ENCODE assay signal across 9 cellular contexts in the genomic region with DNA sequence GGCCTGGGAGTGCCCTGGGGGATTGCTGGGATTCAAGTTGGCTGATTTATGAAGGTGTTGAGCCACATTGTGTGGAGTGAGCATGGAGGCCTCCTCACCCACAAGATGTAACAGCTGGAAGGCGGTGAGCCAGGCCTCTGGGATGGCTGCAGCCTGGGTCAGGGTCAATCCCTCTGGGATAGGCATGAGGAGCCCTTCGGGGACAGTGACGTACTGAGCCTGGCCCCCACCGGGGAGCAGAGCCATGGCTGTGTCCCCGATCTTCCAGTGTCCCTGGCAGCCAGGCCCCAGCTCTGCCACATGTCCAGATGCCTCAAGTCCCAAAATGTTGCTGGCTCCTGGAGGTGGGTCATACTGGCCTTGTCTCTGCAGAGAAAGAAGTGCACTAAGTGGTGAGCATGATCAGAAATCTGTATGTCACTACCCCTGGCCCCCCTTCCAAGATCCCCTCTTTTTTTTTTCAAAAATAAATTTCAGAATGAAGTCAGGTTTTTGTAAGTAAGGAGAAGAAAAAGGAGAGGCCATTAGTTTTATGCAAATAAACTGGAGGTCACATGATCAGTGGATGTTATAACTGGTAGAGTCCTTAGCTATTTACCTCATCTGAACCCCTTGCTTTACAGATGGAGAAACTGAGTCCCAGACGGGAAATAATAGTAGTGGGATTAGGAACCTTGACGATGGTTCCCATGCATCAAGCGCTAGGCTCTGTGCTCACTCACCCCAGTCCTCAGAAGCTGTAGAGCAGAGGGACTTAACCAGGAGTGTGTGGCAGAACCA. TPM values are rescaled to one million over a fixed set of nuclear protein-coding genes. Genes with fewer than 3 reads are reported as not detected.
DNase-seq lines count a peak whose midpoint lies in the region; ATAC-seq and TF ChIP-seq lines count a peak whose summit lies in the region.
"Had no signal": no experiment of that assay in that cellular context is flagged by ENCODE, and none has a peak within 500 bp of the region (broad histone marks: within the 10 kb centered on the region; RNA-seq: fewer than 3 reads in every experiment).

No MANE protein-coding gene starts in this region.

- H3K27me3 Mint-ChIP-seq in CD8-positive, alpha-beta T cell (ENCODE audit: low read depth) = no peaks in the 10 kb centered on the region
- peaks cover 4% of the 10 kb centered on the region for H3K27me3 Mint-ChIP-seq in endothelial cell (ENCODE audit: unreplicated experiment)
- no peaks in the 10 kb centered on the region for H3K27me3 Mint-ChIP-seq in neural crest cell (ENCODE audit: low read depth)

- no peaks in the 10 kb centered on the region for H3K27me3 ChIP-seq in CD8-positive, alpha-beta T cell (ENCODE audit: insufficient read depth, low read length)
- no peaks in the 10 kb centered on the region for H3K27me3 ChIP-seq in PC-3 (ENCODE audit: low read length)
- no peaks in the 10 kb centered on the region for H3K27me3 ChIP-seq in ovary

- H4K20me1 ChIP-seq in PC-3 (ENCODE audit: low read length) = no peaks in the 10 kb centered on the region

- H3K27ac Mint-ChIP-seq in CD8-positive, alpha-beta T cell = peak overlapping the region; percentile 79
- peak overlapping the region; percentile 84 for H3K27ac Mint-ChIP-seq in endothelial cell (ENCODE audit: unreplicated experiment)
- H3K27ac Mint-ChIP-seq in neural crest cell (ENCODE audit: unreplicated experiment) = peak overlapping the region; percentile 99

- H3K4me1 Mint-ChIP-seq in CD8-positive, alpha-beta T cell (ENCODE audit: low read depth) = peaks cover 14% of the 10 kb centered on the region
- H3K4me1 Mint-ChIP-seq in endothelial cell (ENCODE audit: unreplicated experiment) (peaks cover 14% of the 10 kb centered on the region), neural crest cell (peaks cover 27% of the 10 kb centered on the region)

- H2AFZ ChIP-seq in PC-3 (ENCODE audit: low read length) = peak overlapping the region; percentile 86; the same call in 1 of the 2 replicates

- peak overlapping the region; percentile 78 for H3K4me2 ChIP-seq in PC-3 (ENCODE audit: low read length)

- POLR2A ChIA-PET in CD8-positive, alpha-beta T cell (lab: Charles Lee) = interaction anchor here (1.4 to 2.4 kb wide), 3 partner anchors 36 to 258 kb away, joined by 5 to 12 read pairs (median 7); partner anchors contain the start of genes ATAD2B and WDCP
- POLR2A ChIA-PET in PC-3 (lab: Charles Lee; ENCODE audit: unreplicated experiment) = interaction anchor here (1.8 kb wide), 1 partner anchor 156 kb away, joined by 13 read pairs; the partner anchor contains the start of gene ATAD2B

- H3F3A ChIP-seq in PC-3 (ENCODE audit: low read length, unreplicated experiment) = no peaks in the 10 kb centered on the region

- no peaks in the 10 kb centered on the region for H3K9me3 ChIP-seq in CD8-positive, alpha-beta T cell (ENCODE audit: low read length)
- H3K9me3 ChIP-seq in PC-3 (ENCODE audit: low read length) (no peaks in the 10 kb centered on the region), ovary (no peaks in the 10 kb centered on the region)

- DNase-seq in CD8-positive, alpha-beta T cell = no peak
- DNase-seq in PC-3 (no peak), endothelial cell (ENCODE audit: low spot score) (no peak), neural crest cell (ENCODE audit: low read depth, low spot score) (no peak), ovary (no peak), NCI-H345 treated with DMSO at 0.1 percent for 48 hours (lab: John Stamatoyannopoulos, UW; ENCODE audit: unreplicated experiment) (no peak)
- DNase-seq: activated effector memory CD4-positive, alpha-beta T cell treated with anti-CD3 and anti-CD28 coated beads, Interleukin-2, amount 50 U/mL, for 16 hours had no signal

- H3K36me3 Mint-ChIP-seq in CD8-positive, alpha-beta T cell = peaks cover 14% of the 10 kb centered on the region
- H3K36me3 Mint-ChIP-seq in endothelial cell (ENCODE audit: low read depth, unreplicated experiment) (peaks cover 22% of the 10 kb centered on the region), neural crest cell (ENCODE audit: low read depth) (peaks cover 13% of the 10 kb centered on the region)

- peaks cover 13% of the 10 kb centered on the region for H3K4me1 ChIP-seq in CD8-positive, alpha-beta T cell (ENCODE audit: insufficient read depth, low read length)
- H3K4me1 ChIP-seq in PC-3 (ENCODE audit: insufficient read depth, low read length) (peaks cover 15% of the 10 kb centered on the region), ovary (ENCODE audit: insufficient read depth) (peaks cover 5% of the 10 kb centered on the region)

- ATAC-seq in CD8-positive, alpha-beta T cell = no peak
- ATAC-seq in PC-3 (no peak), HG03045 (IDR thresholded peaks at IDR 0.05; ENCODE audit: unreplicated experiment) (no peak), GM18519 (IDR thresholded peaks at IDR 0.05; ENCODE audit: low FRiP score, unreplicated experiment) (no peak)

- CTCF ChIA-PET in CD8-positive, alpha-beta T cell (lab: Charles Lee) = interaction anchor here (0.6 to 3.3 kb wide), 17 partner anchors 10 to 262 kb away, joined by 3 to 47 read pairs (median 4); partner anchors contain the start of genes ATAD2B and WDCP
- CTCF ChIA-PET in PC-3 (lab: Charles Lee) = interaction anchor here (1.6 to 2.1 kb wide), 2 partner anchors 156 to 258 kb away, joined by 9 to 24 read pairs; partner anchors contain the start of gene ATAD2B

- no peaks in the 10 kb centered on the region for H3K36me3 ChIP-seq in CD8-positive, alpha-beta T cell (ENCODE audit: insufficient read depth, low read length)
- peaks cover 5% of the 10 kb centered on the region for H3K36me3 ChIP-seq in PC-3 (ENCODE audit: low read depth, low read length)
- no peaks in the 10 kb centered on the region for H3K36me3 ChIP-seq in ovary

- 78 to 86% (median 85%) methylated on average over 8 of the region's 8 CpGs for WGBS in ovary, 3 donors

- H3K9me3 Mint-ChIP-seq in CD8-positive, alpha-beta T cell = no peaks in the 10 kb centered on the region
- no peaks in the 10 kb centered on the region for H3K9me3 Mint-ChIP-seq in endothelial cell (ENCODE audit: unreplicated experiment)
- H3K9me3 Mint-ChIP-seq in neural crest cell = no peaks in the 10 kb centered on the region

- no peak for TF ChIP-seq EP300 in ovary (IDR thresholded peaks at IDR 0.05)

- no peak overlapping the region for H3K27ac ChIP-seq in CD8-positive, alpha-beta T cell (ENCODE audit: low read depth, low read length)
- H3K27ac ChIP-seq in PC-3 (ENCODE audit: low read length) = peak overlapping the region; percentile 36
- no peak overlapping the region for H3K27ac ChIP-seq in ovary

- no peak for TF ChIP-seq POLR2A in ovary (IDR thresholded peaks at IDR 0.05)

- no peak for TF ChIP-seq CTCF in CD8-positive, alpha-beta T cell (IDR thresholded peaks at IDR 0.05)
- no peak for TF ChIP-seq CTCF in PC-3 (conservative IDR thresholded peaks at IDR 0.05; ENCODE audit: low read depth, low read length)
- no peak for TF ChIP-seq CTCF in endothelial cell (IDR thresholded peaks at IDR 0.05; ENCODE audit: unreplicated experiment)
- no peak for TF ChIP-seq CTCF in neural crest cell (conservative IDR thresholded peaks at IDR 0.05)
- no peak for TF ChIP-seq CTCF in ovary (IDR thresholded peaks at IDR 0.05)

- intact Hi-C loops in CD8-positive, alpha-beta T cell (cut with DNase I, micrococcal nuclease) = loop anchor here in 1 of 2 experiments (5.0 kb wide), 1 partner anchor 39 kb away; the partner anchor contains the start of genes FAM228B and PFN4
- intact Hi-C loops in PC-3 (cut with micrococcal nuclease) = no loop called here
- intact Hi-C loops in ovary (cut with DNase I) = no loop called here

- peak overlapping the region; percentile 56 for H3K9ac ChIP-seq in PC-3 (ENCODE audit: low read length)

- H3K4me3 Mint-ChIP-seq in CD8-positive, alpha-beta T cell = peak overlapping the region; percentile 88
- H3K4me3 Mint-ChIP-seq in endothelial cell (ENCODE audit: unreplicated experiment) (peak overlapping the region; percentile 95), neural crest cell (peak overlapping the region; percentile 98)

- no peaks in the 10 kb centered on the region for H3K9me2 ChIP-seq in PC-3 (replicated peaks; ENCODE audit: low read length)

- BruUV-seq in PC-3 (replicated peaks; lab: Mats Ljungman, UMichigan) = no TSS peak

- peaks cover 10% of the 10 kb centered on the region; the same call in 1 of the 2 replicates for H3K79me2 ChIP-seq in PC-3 (ENCODE audit: low read length)

- H3K4me3 ChIP-seq in CD8-positive, alpha-beta T cell (ENCODE audit: low read depth, low read length) = no peak overlapping the region
- H3K4me3 ChIP-seq in PC-3 (ENCODE audit: low read length) (peak overlapping the region; percentile 67), ovary (no peak overlapping the region)

RNA-seq across cellular contexts. Expression of gene TP53I3, which starts 1.7 kb away (rescaled TPM):
- under 1 TPM in 1 of 2 experiments, not detected in 1; 0.17 TPM for total RNA-seq in CD8-positive, alpha-beta T cell
- 37.0 and 42.4 TPM in 2 replicates for total RNA-seq in PC-3 (2014; rRNA removed)
- 81.5 TPM for total RNA-seq in endothelial cell (ENCODE audit: unreplicated experiment)
- 38.3 and 40.8 TPM in 2 replicates for total RNA-seq in neural crest cell
- 10 to 100 TPM in 4 of 7 donors, 1 to 10 TPM in 3; 1.6 to 28.1 (median 10.3) TPM for total RNA-seq in ovary
- 10 to 100 TPM; 10.2 to 15.1 TPM for polyA plus RNA-seq in ovary

RNA-seq across cellular contexts. Expression of gene SF3B6, which starts 6.9 kb away (rescaled TPM):
- 10 to 100 TPM; 69.7 to 78.9 TPM for total RNA-seq in CD8-positive, alpha-beta T cell
- 139 and 220 TPM in 2 replicates for total RNA-seq in PC-3 (2014; rRNA removed)
- 67.5 TPM for total RNA-seq in endothelial cell (ENCODE audit: unreplicated experiment)
- total RNA-seq in neural crest cell = 89.5 and 94.3 TPM in 2 replicates
- total RNA-seq in ovary = 100 to 1,000 TPM in 2 of 7 donors, 10 to 100 TPM in 5; 60.6 to 145 (median 76.8) TPM
- 100 to 1,000 TPM; 115 to 120 TPM for polyA plus RNA-seq in ovary

RNA-seq across cellular contexts. Expression of gene FKBP1B, which starts 33.4 kb away (rescaled TPM):
- total RNA-seq in CD8-positive, alpha-beta T cell = under 1 TPM in 1 of 2 experiments, not detected in 1; 0.28 TPM
- total RNA-seq in PC-3 (2014; rRNA removed) = 2.1 and 2.7 TPM in 2 replicates
- total RNA-seq in endothelial cell (ENCODE audit: unreplicated experiment) = 31.1 TPM
- total RNA-seq in neural crest cell = 22.0 and 22.1 TPM in 2 replicates
- total RNA-seq in ovary = 10 to 100 TPM in 1 of 7 donors, 1 to 10 TPM in 6; 3.9 to 11.0 (median 5.7) TPM
- 1 to 10 TPM; 4.7 to 8.0 TPM for polyA plus RNA-seq in ovary

RNA-seq across cellular contexts. Expression of gene WDCP, which starts 35.8 kb away (rescaled TPM):
- total RNA-seq in CD8-positive, alpha-beta T cell = 1 to 10 TPM; 3.7 to 4.8 TPM
- 5.6 and 11.5 TPM in 2 replicates for total RNA-seq in PC-3 (2014; rRNA removed)
- total RNA-seq in endothelial cell (ENCODE audit: unreplicated experiment) = 13.4 TPM
- total RNA-seq in neural crest cell = 41.8 and 43.9 TPM in 2 replicates
- total RNA-seq in ovary = 10 to 100 TPM in 5 of 7 donors, 1 to 10 TPM in 2; 3.8 to 16.0 (median 12.1) TPM
- polyA plus RNA-seq in ovary = 1 to 10 TPM; 4.0 to 6.7 TPM

RNA-seq across cellular contexts. Expression of gene PFN4, which starts 40.2 kb away (rescaled TPM):
- not detected for total RNA-seq in CD8-positive, alpha-beta T cell
- total RNA-seq in PC-3 (2014; rRNA removed) = 0.44 and 2.3 TPM in 2 replicates
- 1.0 TPM for total RNA-seq in endothelial cell (ENCODE audit: unreplicated experiment)
- total RNA-seq in neural crest cell = 1.3 and 1.7 TPM in 2 replicates
- 1 to 10 TPM in 4 of 7 donors, under 1 TPM in 3; 0.50 to 4.4 (median 1.3) TPM for total RNA-seq in ovary
- 1 to 10 TPM in 1 of 2 donors, under 1 TPM in 1; 0.18 to 1.1 TPM for polyA plus RNA-seq in ovary
